ENCODE assay signal across 11 cellular contexts in genomic region chr7:129875745-129876411, GRCh38.
A peak's percentile ranks its signal among the peaks of the same experiment; 100 is the strongest.
DNase-seq lines count a peak whose midpoint lies in the region; ATAC-seq and TF ChIP-seq lines count a peak whose summit lies in the region.
"Had no signal": no experiment of that assay in that cellular context is flagged by ENCODE, and none has a peak within 500 bp of the region (broad histone marks: within the 10 kb centered on the region; RNA-seq: fewer than 3 reads in every experiment).

No MANE protein-coding gene starts in this region.

- POLR2A ChIA-PET in HCT116 (lab: Charles Lee) (no interaction called here), WTC11 (lab: Charles Lee) (no interaction called here)

- H3K79me2 ChIP-seq in HCT116 (ENCODE audit: insufficient read depth, low read length), result peaks cover 44% of the 10 kb centered on the region

- H3K27ac ChIP-seq in HCT116 (ENCODE audit: low read depth, low read length), result peak overlapping the region; percentile 71; the same call in 1 of the 2 replicates

- no peak for TF ChIP-seq POLR2A in HCT116 (IDR thresholded peaks at IDR 0.05; ENCODE audit: borderline replicate concordance, extremely low read depth, insufficient read depth, insufficient read length)

- peak; percentile 67 for ATAC-seq in HCT116
- no peak for ATAC-seq in WTC11
- no peak for ATAC-seq in GM18520 (IDR thresholded peaks at IDR 0.05; ENCODE audit: unreplicated experiment)

- H3K9ac ChIP-seq in HCT116 (ENCODE audit: low read length) (peak overlapping the region; percentile 22), skeletal muscle satellite cell (ENCODE audit: low read depth, low read length) (no peak overlapping the region)

- no peak for TF ChIP-seq RAD21 in HCT116 (IDR thresholded peaks at IDR 0.05; ENCODE audit: low read depth)

- H3K9me3 ChIP-seq in HCT116 (ENCODE audit: control insufficient read depth in 1 of 2, insufficient read depth in 1 of 2, low read depth in 1 of 2, low read length in 2 of 2) (no peaks in the 10 kb centered on the region), skeletal muscle satellite cell (replicated peaks; ENCODE audit: low read length) (no peaks in the 10 kb centered on the region)
- H3K9me3 ChIP-seq: Peyer's patch had no signal

- no peak for DNase-seq in HCT116 (ENCODE audit: low read depth, low spot score)
- DNase-seq in WTC11 (ENCODE audit: low spot score), result no peak
- peak; percentile 75 for DNase-seq in fibroblast of the aortic adventitia (ENCODE audit: low read depth)
- DNase-seq in RKO (ENCODE audit: low spot score), result no peak
- no peak for DNase-seq in cerebellar nuclear complex (lab: John Stamatoyannopoulos, UW)
- DNase-seq: activated CD4-positive, CD25-positive, alpha-beta regulatory T cell; activated gamma-delta T cell; NCI-H1436; Peyer's patch had no signal

- RAD21 ChIA-PET in HCT116 (lab: Charles Lee; ENCODE audit: low non-redundant PET in 1 of 2, low total read pairs in 2 of 2, uncharacterized antibody in 2 of 2, unreplicated experiment in 2 of 2), result no interaction called here

- H3K4me1 Mint-ChIP-seq in WTC11, result peaks cover 50% of the 10 kb centered on the region

- H3K4me1 ChIP-seq in HCT116 (ENCODE audit: control insufficient read depth in 1 of 2, insufficient read depth in 2 of 2, low read length in 2 of 2) (peaks cover 47 to 50% of the 10 kb centered on the region in 2 experiments), skeletal muscle satellite cell (ENCODE audit: control insufficient read depth, insufficient read depth, low read length) (peaks cover 37% of the 10 kb centered on the region)
- H3K4me1 ChIP-seq: Peyer's patch had no signal

- CTCF ChIA-PET in HCT116 (lab: Charles Lee), result no interaction called here
- CTCF ChIA-PET in WTC11 (lab: Charles Lee), result no interaction called here

- no peak overlapping the region for H3K4me3 Mint-ChIP-seq in WTC11

- no peaks in the 10 kb centered on the region for H3K27me3 Mint-ChIP-seq in WTC11 (ENCODE audit: low read depth)

- H3K36me3 ChIP-seq in HCT116 (ENCODE audit: control insufficient read depth in 1 of 2, insufficient read depth in 2 of 2, low read length in 2 of 2), result peaks cover 4 to 5% of the 10 kb centered on the region in 2 experiments; a peak in 2 of 4 replicates
- peaks cover 4% of the 10 kb centered on the region for H3K36me3 ChIP-seq in skeletal muscle satellite cell (ENCODE audit: insufficient read depth, low read length)

- no peak overlapping the region for H2AFZ ChIP-seq in HCT116 (ENCODE audit: low read depth, low read length, poor library complexity, severe bottlenecking)

- H3K9me2 ChIP-seq in HCT116 (ENCODE audit: insufficient read depth), result no peaks in the 10 kb centered on the region

- H3K4me2 ChIP-seq in HCT116 (ENCODE audit: low read length) (peak overlapping the region; percentile 64), skeletal muscle satellite cell (ENCODE audit: low read length) (peak overlapping the region; percentile 58)

- no peak for TF ChIP-seq CTCF in HCT116 (IDR thresholded peaks at IDR 0.05 in 2 of 3, conservative IDR thresholded peaks at IDR 0.05 in 1 of 3; ENCODE audit: borderline replicate concordance in 1 of 3, insufficient read depth in 1 of 3, low read depth in 2 of 3, low read length in 2 of 3)
- TF ChIP-seq CTCF in WTC11 (IDR thresholded peaks at IDR 0.05), result no peak
- TF ChIP-seq CTCF in fibroblast of the aortic adventitia (IDR thresholded peaks at IDR 0.05; ENCODE audit: insufficient read depth, low read length), result no peak

- no peaks in the 10 kb centered on the region for H3K27me3 ChIP-seq in HCT116 (ENCODE audit: insufficient read depth, low read length)
- H3K27me3 ChIP-seq in skeletal muscle satellite cell (ENCODE audit: control insufficient read depth, insufficient read depth, low read length), result no peaks in the 10 kb centered on the region
- H3K27me3 ChIP-seq: Peyer's patch had no signal

- H3K4me3 ChIP-seq in HCT116 (replicated peaks in 1 of 2; ENCODE audit: low read depth in 1 of 2, low read length in 2 of 2), result peak overlapping the region in 1 of 2 experiments; percentile 23; a peak in 2 of 4 replicates
- no peak overlapping the region for H3K4me3 ChIP-seq in fibroblast of the aortic adventitia (ENCODE audit: low read depth, low read length)
- no peak overlapping the region for H3K4me3 ChIP-seq in skeletal muscle satellite cell (ENCODE audit: low read length)
- H3K4me3 ChIP-seq: Peyer's patch had no signal

- no TSS peak for BruUV-seq in HCT116 (replicated peaks; lab: Mats Ljungman, UMichigan)

- no peaks in the 10 kb centered on the region for H3K9me3 Mint-ChIP-seq in WTC11

- peak overlapping the region; percentile 69 for H3K27ac Mint-ChIP-seq in WTC11

- H3K36me3 Mint-ChIP-seq in WTC11, result peaks cover 18% of the 10 kb centered on the region

- intact Hi-C loops in HCT116 (cut with micrococcal nuclease), result no loop called here

- H4K20me1 ChIP-seq in HCT116 (ENCODE audit: insufficient read depth), result no peaks in the 10 kb centered on the region

TF ChIP-seq in HCT116, 20 proteins besides CTCF, POLR2A, EP300 and RAD21:
- no peak for TF ChIP-seq EZH2phosphoT487 (IDR thresholded peaks at IDR 0.05; ENCODE audit: borderline replicate concordance)
- 0 out of 2 replicates have a peak, but pooled peaks have one; percentile 2 for TF ChIP-seq FOSL1 (IDR thresholded peaks at IDR 0.05; ENCODE audit: low read depth)

TF ChIP-seq in WTC11, 78 proteins besides CTCF, POLR2A, EP300 and RAD21:
- no peak for TF ChIP-seq ZNF121 (CRISPR knock-in tag; IDR thresholded peaks at IDR 0.05)
- TF ChIP-seq MLX (CRISPR knock-in tag; IDR thresholded peaks at IDR 0.05), result no peak
- no peak for TF ChIP-seq KAT7 (CRISPR knock-in tag; IDR thresholded peaks at IDR 0.05; ENCODE audit: borderline replicate concordance)
- TF ChIP-seq RORB (CRISPR knock-in tag; IDR thresholded peaks at IDR 0.05), result no peak
- no peak for TF ChIP-seq OVOL2 (CRISPR knock-in tag; IDR thresholded peaks at IDR 0.05; ENCODE audit: borderline replicate concordance)
- TF ChIP-seq ESRRA (CRISPR knock-in tag; IDR thresholded peaks at IDR 0.05; ENCODE audit: borderline replicate concordance), result no peak
- no peak for TF ChIP-seq ARID4B (CRISPR knock-in tag; IDR thresholded peaks at IDR 0.05; ENCODE audit: borderline replicate concordance)
- no peak for TF ChIP-seq FOXK1 (CRISPR knock-in tag; IDR thresholded peaks at IDR 0.05)
